ENCODE assay signal across 19 cellular contexts in genomic region chr3:140472621-140473020, GRCh38.
"Had no signal": no experiment of that assay in that cellular context is flagged by ENCODE, and none has a peak within 500 bp of the region (broad histone marks: within the 10 kb centered on the region; RNA-seq: fewer than 3 reads in every experiment).

No MANE protein-coding gene starts in this region.

- H3K27me3 ChIP-seq: pancreas, sigmoid colon, upper lobe of left lung had no signal

- H3K36me3 Mint-ChIP-seq: activated naive CD8-positive, alpha-beta T cell treated with anti-CD3 and anti-CD28 coated beads, Interleukin-2, amount 10 ng/mL, durations not matched to agents 7 days and 5 days; brain; naive thymus-derived CD8-positive, alpha-beta T cell; stimulated activated memory B cell treated with anti-CD40 and anti-IgM and Interleukin-4, amounts not matched to agents 10 μg/mL and 1 μg/mL and 100 μg/mL, for 72 hours had no signal

- H3K27ac Mint-ChIP-seq: activated B cell treated with CpG ODN at 0.5 μM for 24 hours; activated CD4-positive, alpha-beta T cell treated with anti-CD3 and anti-CD28 coated beads, Interleukin-2, amount 10 ng/mL, durations not matched to agents 24 days and 14 days; activated CD8-positive, alpha-beta T cell treated with anti-CD3 and anti-CD28 coated beads for 36 hours; activated naive CD8-positive, alpha-beta T cell treated with anti-CD3 and anti-CD28 coated beads, Interleukin-2, amount 10 ng/mL, durations not matched to agents 7 days and 5 days; activated T-cell treated with anti-CD3 and anti-CD28 coated beads, Interleukin-2, amount 50 U/mL, for 24 hours; activated T-helper 2 cell treated with anti-CD3 and anti-CD28 coated beads, Interferon-gamma antibody, Interleukin-2, Interleukin-4, amounts not matched to agents 10 μg/mL and 5 μg/mL and 100 μg/mL, durations not matched to agents 14 hours and 24 hours and 36 hours; naive thymus-derived CD8-positive, alpha-beta T cell; stimulated activated memory B cell treated with anti-CD40 and anti-IgM and Interleukin-4, amounts not matched to agents 10 μg/mL and 1 μg/mL and 100 μg/mL, for 72 hours had no signal

- DNase-seq: activated B cell treated with CpG ODN at 0.5 μM for 24 hours; activated CD4-positive, alpha-beta T cell treated with anti-CD3 and anti-CD28 coated beads, Interleukin-2, amount 10 ng/mL, durations not matched to agents 24 days and 14 days; activated CD8-positive, alpha-beta T cell treated with anti-CD3 and anti-CD28 coated beads for 36 hours; activated naive CD4-positive, alpha-beta T cell treated with Interleukin-2 at 50 U/mL for 16 hours; activated naive CD8-positive, alpha-beta T cell treated with anti-CD3 and anti-CD28 coated beads, Interleukin-2, amount 10 ng/mL, durations not matched to agents 7 days and 5 days; activated T-cell treated with anti-CD3 and anti-CD28 coated beads, Interleukin-2, amount 50 U/mL, for 24 hours; hippocampal formation; lower lobe of right lung; naive thymus-derived CD8-positive, alpha-beta T cell; pancreas; sigmoid colon; spleen; stimulated activated CD4-positive, alpha-beta T cell treated with anti-CD3 and anti-CD28 coated beads, Interleukin-4, amount 100 ng/mL, for 4 hours; upper lobe of left lung had no signal

- H3K27me3 Mint-ChIP-seq: activated B cell treated with CpG ODN at 0.5 μM for 24 hours; activated naive CD8-positive, alpha-beta T cell treated with anti-CD3 and anti-CD28 coated beads, Interleukin-2, amount 10 ng/mL, durations not matched to agents 7 days and 5 days; stimulated activated memory B cell treated with anti-CD40 and anti-IgM and Interleukin-4, amounts not matched to agents 10 μg/mL and 1 μg/mL and 100 μg/mL, for 72 hours had no signal

- H3K4me3 Mint-ChIP-seq: activated B cell treated with CpG ODN at 0.5 μM for 24 hours; activated CD4-positive, alpha-beta T cell treated with anti-CD3 and anti-CD28 coated beads, Interleukin-2, amount 10 ng/mL, durations not matched to agents 24 days and 14 days; activated CD8-positive, alpha-beta T cell treated with anti-CD3 and anti-CD28 coated beads for 36 hours; activated naive CD8-positive, alpha-beta T cell treated with anti-CD3 and anti-CD28 coated beads, Interleukin-2, amount 10 ng/mL, durations not matched to agents 7 days and 5 days; activated T-cell treated with anti-CD3 and anti-CD28 coated beads, Interleukin-2, amount 50 U/mL, for 24 hours; brain; naive thymus-derived CD8-positive, alpha-beta T cell; stimulated activated memory B cell treated with anti-CD40 and anti-IgM and Interleukin-4, amounts not matched to agents 10 μg/mL and 1 μg/mL and 100 μg/mL, for 72 hours had no signal

- H3K4me1 ChIP-seq: pancreas, sigmoid colon, spleen had no signal

- H3K9me3 Mint-ChIP-seq: activated B cell treated with CpG ODN at 0.5 μM for 24 hours; activated CD4-positive, alpha-beta T cell treated with anti-CD3 and anti-CD28 coated beads, Interleukin-2, amount 10 ng/mL, durations not matched to agents 24 days and 14 days; activated CD8-positive, alpha-beta T cell treated with anti-CD3 and anti-CD28 coated beads for 36 hours; activated naive CD8-positive, alpha-beta T cell treated with anti-CD3 and anti-CD28 coated beads, Interleukin-2, amount 10 ng/mL, durations not matched to agents 7 days and 5 days; activated T-cell treated with anti-CD3 and anti-CD28 coated beads, Interleukin-2, amount 50 U/mL, for 24 hours; activated T-helper 2 cell treated with anti-CD3 and anti-CD28 coated beads, Interferon-gamma antibody, Interleukin-2, Interleukin-4, amounts not matched to agents 10 μg/mL and 5 μg/mL and 100 μg/mL, durations not matched to agents 14 hours and 24 hours and 36 hours; stimulated activated memory B cell treated with anti-CD40 and anti-IgM and Interleukin-4, amounts not matched to agents 10 μg/mL and 1 μg/mL and 100 μg/mL, for 72 hours had no signal

- H3K36me3 ChIP-seq: lower lobe of right lung, pancreas, sigmoid colon, spleen, thoracic aorta, upper lobe of left lung had no signal

- H3K4me1 Mint-ChIP-seq: activated B cell treated with CpG ODN at 0.5 μM for 24 hours; activated naive CD8-positive, alpha-beta T cell treated with anti-CD3 and anti-CD28 coated beads, Interleukin-2, amount 10 ng/mL, durations not matched to agents 7 days and 5 days; naive thymus-derived CD8-positive, alpha-beta T cell; stimulated activated memory B cell treated with anti-CD40 and anti-IgM and Interleukin-4, amounts not matched to agents 10 μg/mL and 1 μg/mL and 100 μg/mL, for 72 hours had no signal

- H3K9me3 ChIP-seq: lower lobe of right lung, pancreas, sigmoid colon, spleen, thoracic aorta, upper lobe of left lung had no signal

- H3K4me3 ChIP-seq: coronary artery, lower lobe of right lung, pancreas, sigmoid colon, spleen, thoracic aorta, upper lobe of left lung had no signal

- ATAC-seq: activated CD8-positive, alpha-beta T cell treated with anti-CD3 and anti-CD28 coated beads for 36 hours; lower lobe of right lung; naive thymus-derived CD8-positive, alpha-beta T cell; pancreas; stimulated activated memory B cell treated with anti-CD40 and anti-IgM and Interleukin-4, amounts not matched to agents 10 μg/mL and 1 μg/mL and 100 μg/mL, for 72 hours had no signal
